Comparison of ENCODE assay signal across 9 cellular contexts in the genomic region with DNA sequence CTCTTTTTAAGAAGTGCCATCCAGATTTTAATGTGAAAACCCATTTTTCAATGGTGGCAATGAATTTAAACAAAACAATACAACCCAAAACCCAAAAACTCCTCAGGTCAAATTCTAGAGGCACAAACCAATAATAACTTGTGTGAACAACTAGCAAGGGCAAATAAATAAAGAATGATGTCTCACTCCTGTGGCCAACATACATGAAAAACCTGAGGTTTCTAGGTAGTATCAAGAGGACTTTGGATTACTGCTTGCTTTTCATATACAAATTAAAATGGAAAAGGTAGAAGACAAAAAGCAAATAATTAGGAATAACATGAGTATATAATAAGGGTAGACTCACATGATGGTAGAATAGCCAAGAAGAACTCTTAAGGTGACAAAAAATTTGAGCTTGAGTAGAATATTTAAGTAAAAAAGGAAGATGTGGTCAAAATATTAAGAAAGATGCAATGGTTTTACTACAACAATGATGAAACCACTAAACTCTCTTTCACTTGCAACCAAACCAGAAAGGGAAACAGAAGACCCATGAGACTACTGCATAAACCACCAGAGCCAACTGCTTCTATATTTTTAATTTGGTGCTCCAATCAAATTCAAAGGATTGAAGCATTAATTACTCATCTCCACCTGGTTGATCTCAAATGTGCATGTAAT. TPM values are rescaled to one million over a fixed set of nuclear protein-coding genes. Genes with fewer than 3 reads are reported as not detected.
DNase-seq lines count a peak whose midpoint lies in the region; ATAC-seq and TF ChIP-seq lines count a peak whose summit lies in the region.
"Had no signal": no experiment of that assay in that cellular context is flagged by ENCODE, and none has a peak within 500 bp of the region (broad histone marks: within the 10 kb centered on the region; RNA-seq: fewer than 3 reads in every experiment).

No MANE protein-coding gene starts in this region.

- H3K9me3 Mint-ChIP-seq in central memory CD8-positive, alpha-beta T cell, result no peaks in the 10 kb centered on the region
- H3K9me3 Mint-ChIP-seq: neural crest cell had no signal

- H3K36me3 Mint-ChIP-seq in central memory CD8-positive, alpha-beta T cell (ENCODE audit: insufficient read depth), result peaks cover 17% of the 10 kb centered on the region

- H3K4me3 Mint-ChIP-seq in central memory CD8-positive, alpha-beta T cell, result no peak overlapping the region
- H3K4me3 Mint-ChIP-seq: neural crest cell had no signal

- peaks cover 0 to 70% (median 53%) of the 10 kb centered on the region in 9 donors for H3K36me3 ChIP-seq in heart left ventricle

- H3K9me3 ChIP-seq in heart left ventricle, result no peaks in the 10 kb centered on the region

- peak overlapping the region; percentile 54 for H3K27ac Mint-ChIP-seq in central memory CD8-positive, alpha-beta T cell (ENCODE audit: low read depth)

- peaks cover 0 to 10% (median 0%) of the 10 kb centered on the region in 12 donors for H3K4me1 ChIP-seq in heart left ventricle

- in situ Hi-C loops in G401 (cut with HindIII; ENCODE audit: low sequenced_read_pairs), result no loop called here

- ATAC-seq in GM18867 (IDR thresholded peaks at IDR 0.05; ENCODE audit: unreplicated experiment) (peak; percentile 92), GM21786 (IDR thresholded peaks at IDR 0.05; ENCODE audit: unreplicated experiment) (peak; percentile 93), HG03469 (IDR thresholded peaks at IDR 0.05; ENCODE audit: unreplicated experiment) (peak; percentile 67), heart left ventricle (no peak)
- ATAC-seq in central memory CD8-positive, alpha-beta T cell (replicated peaks; ENCODE audit: extremely low read depth, poor library complexity, severe bottlenecking), result no peak

- no peak overlapping the region for H3K27ac ChIP-seq in heart left ventricle

- DNase-seq in central memory CD8-positive, alpha-beta T cell (ENCODE audit: low spot score in 2 of 2), result no peak
- DNase-seq in heart left ventricle, result no peak
- no peak for DNase-seq in G401 (ENCODE audit: low spot score)
- DNase-seq in RKO (ENCODE audit: low spot score), result no peak
- no peak for DNase-seq in SW 1271 (lab: John Stamatoyannopoulos, UW)

- H3K4me1 Mint-ChIP-seq in central memory CD8-positive, alpha-beta T cell, result peaks cover 17% of the 10 kb centered on the region
- H3K4me1 Mint-ChIP-seq: neural crest cell had no signal

- TF ChIP-seq POLR2A in heart left ventricle (IDR thresholded peaks at IDR 0.05), result no peak

- no peaks in the 10 kb centered on the region for H3K27me3 ChIP-seq in heart left ventricle

- no peaks in the 10 kb centered on the region for H3K27me3 Mint-ChIP-seq in central memory CD8-positive, alpha-beta T cell

- H3K4me3 ChIP-seq in heart left ventricle, result no peak overlapping the region

- intact Hi-C loops in heart left ventricle (cut with DNase I), result no loop called here

- TF ChIP-seq CTCF in heart left ventricle (IDR thresholded peaks at IDR 0.05), result no peak

RNA-seq across cellular contexts. Expression of a gene that starts 53.5 kb away (rescaled TPM):
- total RNA-seq in heart left ventricle, result 10 to 100 TPM; 51.2 to 64.4 (median 55.0) TPM
- polyA plus RNA-seq in heart left ventricle, result 10 to 100 TPM; 64.8 to 90.0 TPM
- total RNA-seq in G401 (2014; rRNA removed; shearing (Covaris generic)), result 89.1 and 113 TPM in 2 replicates

RNA-seq across cellular contexts. Expression of a gene that starts 55.7 kb away (rescaled TPM):
- 10 to 100 TPM in 1 of 9 donors, 1 to 10 TPM in 8; 2.1 to 16.1 (median 4.4) TPM for total RNA-seq in heart left ventricle
- 1 to 10 TPM; 1.0 to 3.5 TPM for polyA plus RNA-seq in heart left ventricle
- 72.6 and 95.4 TPM in 2 replicates for total RNA-seq in G401 (2014; rRNA removed; shearing (Covaris generic))

Comparison
In these comparisons a context has a peak if more than half of its experiments do, and no peak if none do; other contexts are left out.
1. ATAC-seq: peak in GM18867 (single experiment), GM21786 (single experiment) and HG03469 (single experiment); none in central memory CD8-positive, alpha-beta T cell (single experiment) and heart left ventricle (0 of 4).